In genomic region chr16:17301593-17302135, GRCh38 we compare ENCODE assay signal across 10 cellular contexts.
DNase-seq lines count a peak whose midpoint lies in the region; ATAC-seq and TF ChIP-seq lines count a peak whose summit lies in the region.
"Had no signal": no experiment of that assay in that cellular context is flagged by ENCODE, and none has a peak within 500 bp of the region (broad histone marks: within the 10 kb centered on the region; RNA-seq: fewer than 3 reads in every experiment).

No MANE protein-coding gene starts in this region.

- DNase-seq in GM12864 (ENCODE audit: low read depth) (peak; percentile 98), body of pancreas (peak in 3 of 4 donors; percentile 30 to 46 (median 33)), immature natural killer cell (no peak), hippocampal formation (lab: John Stamatoyannopoulos, UW) (no peak), esophagus muscularis mucosa (ENCODE audit: extremely low spot score) (no peak)
- DNase-seq in stimulated activated CD4-positive, alpha-beta T cell treated with anti-CD3 and anti-CD28 coated beads, Interleukin-12 subunit alpha, Interleukin-12 subunit beta, amount 100 ng/mL, for 4 hours, result no peak
- DNase-seq: cerebellar nuclear complex; stimulated activated CD8-positive, alpha-beta memory T cell treated with anti-CD3 and anti-CD28 coated beads, Interleukin-4, amount 100 ng/mL, for 48 hours had no signal

- H3K4me3 ChIP-seq in GM12864 (ENCODE audit: low read depth, low read length) (no peak overlapping the region), body of pancreas (no peak overlapping the region), esophagus muscularis mucosa (no peak overlapping the region)

- peak overlapping the region; percentile 31 to 94 (median 70) for H3K27ac ChIP-seq in body of pancreas
- H3K27ac ChIP-seq in esophagus muscularis mucosa (replicated peaks in 1 of 4), result peak overlapping the region in 2 of 4 donors; percentile 19 to 45

- H3K4me1 Mint-ChIP-seq in immature natural killer cell, result peaks cover 32 to 56% of the 10 kb centered on the region in 2 donors

- no peaks in the 10 kb centered on the region for H3K36me3 ChIP-seq in body of pancreas (replicated peaks in 1 of 2; ENCODE audit: insufficient read depth in 1 of 2, low read depth in 2 of 2)
- H3K36me3 ChIP-seq in esophagus muscularis mucosa, result no peaks in the 10 kb centered on the region

- peaks cover 0 to 4% (median 0%) of the 10 kb centered on the region in 3 donors for H3K9me3 ChIP-seq in body of pancreas
- H3K9me3 ChIP-seq in esophagus muscularis mucosa, result no peaks in the 10 kb centered on the region

- H3K27me3 Mint-ChIP-seq in immature natural killer cell (ENCODE audit: low read depth in 3 of 3), result no peaks in the 10 kb centered on the region

- no peak for TF ChIP-seq CTCF in GM12864 (IDR thresholded peaks at IDR 0.05; ENCODE audit: low read depth, low read length, missing control alignments)
- TF ChIP-seq CTCF in body of pancreas (IDR thresholded peaks at IDR 0.05), result no peak
- TF ChIP-seq CTCF in esophagus muscularis mucosa (IDR thresholded peaks at IDR 0.05), result no peak

- H3K4me1 ChIP-seq in body of pancreas (peaks cover 70% of the 10 kb centered on the region), esophagus muscularis mucosa (peaks cover 26 to 77% (median 75%) of the 10 kb centered on the region in 4 donors)

- TF ChIP-seq EP300 in esophagus muscularis mucosa (IDR thresholded peaks at IDR 0.05), result no peak

- no peak overlapping the region for H3K4me3 Mint-ChIP-seq in immature natural killer cell

- no peaks in the 10 kb centered on the region for H3K27me3 ChIP-seq in body of pancreas
- H3K27me3 ChIP-seq in esophagus muscularis mucosa, result no peaks in the 10 kb centered on the region

- H3K9me3 Mint-ChIP-seq in immature natural killer cell, result no peaks in the 10 kb centered on the region

- no peak overlapping the region for H3K27ac Mint-ChIP-seq in immature natural killer cell

- intact Hi-C loops in body of pancreas (cut with DNase I), result no loop called here
- intact Hi-C loops in esophagus muscularis mucosa (cut with DNase I), result no loop called here

- ATAC-seq in GM19468 (IDR thresholded peaks at IDR 0.05; ENCODE audit: extremely low read depth, unreplicated experiment), result peak; percentile 83
- ATAC-seq in HG03342 (IDR thresholded peaks at IDR 0.05; ENCODE audit: unreplicated experiment), result peak; percentile 88
- no peak for ATAC-seq in body of pancreas

- 43 to 44% methylated on average over 8 to 10 of the region's 10 CpGs for WGBS in body of pancreas, 2 donors
- WGBS in esophagus muscularis mucosa, result 79% methylated on average over 10 of the region's 10 CpGs

- TF ChIP-seq POLR2A in body of pancreas (IDR thresholded peaks at IDR 0.05), result no peak
- no peak for TF ChIP-seq POLR2A in esophagus muscularis mucosa (IDR thresholded peaks at IDR 0.05; ENCODE audit: low read depth)

- no peaks in the 10 kb centered on the region for H3K36me3 Mint-ChIP-seq in immature natural killer cell

Comparison
In these comparisons a context has a peak if more than half of its experiments do, and no peak if none do; other contexts are left out.
1. DNase-seq: peak in GM12864 (single experiment) and body of pancreas (3 of 4); none in immature natural killer cell (0 of 3), stimulated activated CD4-positive, alpha-beta T cell treated with anti-CD3 and anti-CD28 coated beads, Interleukin-12 subunit alpha, Interleukin-12 subunit beta, amount 100 ng/mL, for 4 hours (single experiment), hippocampal formation (0 of 2) and esophagus muscularis mucosa (single experiment).